ENCODE assay signal across 1 cellular context in genomic region chr20:46552460-46553420, GRCh38.
TF ChIP-seq lines count a peak whose summit lies in the region.

No MANE protein-coding gene starts in this region.

TF ChIP-seq in GM12878, 131 proteins besides CTCF, POLR2A, EP300 and RAD21 (continued from another document):
- TF ChIP-seq, protein P1, sequence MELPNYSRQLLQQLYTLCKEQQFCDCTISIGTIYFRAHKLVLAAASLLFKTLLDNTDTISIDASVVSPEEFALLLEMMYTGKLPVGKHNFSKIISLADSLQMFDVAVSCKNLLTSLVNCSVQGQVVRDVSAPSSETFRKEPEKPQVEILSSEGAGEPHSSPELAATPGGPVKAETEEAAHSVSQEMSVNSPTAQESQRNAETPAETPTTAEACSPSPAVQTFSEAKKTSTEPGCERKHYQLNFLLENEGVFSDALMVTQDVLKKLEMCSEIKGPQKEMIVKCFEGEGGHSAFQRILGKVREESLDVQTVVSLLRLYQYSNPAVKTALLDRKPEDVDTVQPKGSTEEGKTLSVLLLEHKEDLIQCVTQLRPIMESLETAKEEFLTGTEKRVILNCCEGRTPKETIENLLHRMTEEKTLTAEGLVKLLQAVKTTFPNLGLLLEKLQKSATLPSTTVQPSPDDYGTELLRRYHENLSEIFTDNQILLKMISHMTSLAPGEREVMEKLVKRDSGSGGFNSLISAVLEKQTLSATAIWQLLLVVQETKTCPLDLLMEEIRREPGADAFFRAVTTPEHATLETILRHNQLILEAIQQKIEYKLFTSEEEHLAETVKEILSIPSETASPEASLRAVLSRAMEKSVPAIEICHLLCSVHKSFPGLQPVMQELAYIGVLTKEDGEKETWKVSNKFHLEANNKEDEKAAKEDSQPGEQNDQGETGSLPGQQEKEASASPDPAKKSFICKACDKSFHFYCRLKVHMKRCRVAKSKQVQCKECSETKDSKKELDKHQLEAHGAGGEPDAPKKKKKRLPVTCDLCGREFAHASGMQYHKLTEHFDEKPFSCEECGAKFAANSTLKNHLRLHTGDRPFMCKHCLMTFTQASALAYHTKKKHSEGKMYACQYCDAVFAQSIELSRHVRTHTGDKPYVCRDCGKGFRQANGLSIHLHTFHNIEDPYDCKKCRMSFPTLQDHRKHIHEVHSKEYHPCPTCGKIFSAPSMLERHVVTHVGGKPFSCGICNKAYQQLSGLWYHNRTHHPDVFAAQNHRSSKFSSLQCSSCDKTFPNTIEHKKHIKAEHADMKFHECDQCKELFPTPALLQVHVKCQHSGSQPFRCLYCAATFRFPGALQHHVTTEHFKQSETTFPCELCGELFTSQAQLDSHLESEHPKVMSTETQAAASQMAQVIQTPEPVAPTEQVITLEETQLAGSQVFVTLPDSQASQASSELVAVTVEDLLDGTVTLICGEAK (IDR thresholded peaks at IDR 0.05; ENCODE audit: borderline replicate concordance): no peak
- peak; percentile 86 for TF ChIP-seq CREM (IDR thresholded peaks at IDR 0.05; ENCODE audit: low read depth)
- peak; percentile 91 for TF ChIP-seq FOXM1 (IDR thresholded peaks at IDR 0.05; ENCODE audit: low read depth, low read length)
- peak; percentile 71; the same call in 1 of the 2 replicates for TF ChIP-seq BCL11A (IDR thresholded peaks at IDR 0.05; ENCODE audit: low read depth, low read length)
- peak; percentile 38; the same call in 1 of the 2 replicates for TF ChIP-seq MTA2 (IDR thresholded peaks at IDR 0.05; ENCODE audit: low read depth)
- TF ChIP-seq SRF (IDR thresholded peaks at IDR 0.05; ENCODE audit: low read depth in 2 of 2, low read length in 2 of 2): peak; percentile 73 to 95
- TF ChIP-seq RCOR1 (conservative IDR thresholded peaks at IDR 0.05; ENCODE audit: low read depth, low read length): no peak
- peak; percentile 81 to 83; a peak in 2 of 4 replicates for TF ChIP-seq IKZF2 (IDR thresholded peaks at IDR 0.05)
- no peak for TF ChIP-seq KLF5 (IDR thresholded peaks at IDR 0.05; ENCODE audit: partially characterized antibody)
- no peak for TF ChIP-seq SUPT20H (IDR thresholded peaks at IDR 0.05; ENCODE audit: borderline replicate concordance, control insufficient read depth, low read depth, low read length)
- peak; percentile 97 for TF ChIP-seq CBFB (IDR thresholded peaks at IDR 0.05; ENCODE audit: low read depth)
- TF ChIP-seq IKZF1 (conservative IDR thresholded peaks at IDR 0.05): peak; percentile 89
- peak; percentile 56 for TF ChIP-seq RELA (IDR thresholded peaks at IDR 0.05; ENCODE audit: borderline replicate concordance, partially characterized antibody)
- peak; percentile 94 for TF ChIP-seq ELK1 (IDR thresholded peaks at IDR 0.05; ENCODE audit: low read depth, low read length)
- TF ChIP-seq CHD1 (IDR thresholded peaks at IDR 0.05; ENCODE audit: low read depth, low read length): no peak
- TF ChIP-seq NFXL1 (IDR thresholded peaks at IDR 0.05; ENCODE audit: borderline replicate concordance): no peak
- TF ChIP-seq ESRRA (IDR thresholded peaks at IDR 0.05; ENCODE audit: low read length): no peak
- peak; percentile 66 for TF ChIP-seq NR2F1 (conservative IDR thresholded peaks at IDR 0.05)
- TF ChIP-seq CREB1 (IDR thresholded peaks at IDR 0.05; ENCODE audit: low read depth): peak; percentile 61
- TF ChIP-seq TAF1 (IDR thresholded peaks at IDR 0.05; ENCODE audit: borderline replicate concordance, low read depth, low read length): peak; percentile 34; the same call in 1 of the 2 replicates
- no peak for TF ChIP-seq MYB (IDR thresholded peaks at IDR 0.05; ENCODE audit: borderline replicate concordance, low read depth, low read length)
- 0 out of 2 replicates have a peak, but pooled peaks have one; percentile 18 for TF ChIP-seq CHD2 (IDR thresholded peaks at IDR 0.05; ENCODE audit: borderline replicate concordance, low read depth, low read length)
- TF ChIP-seq CBX5 (IDR thresholded peaks at IDR 0.05; ENCODE audit: low read depth): no peak; the same call in 1 of the 2 replicates
- TF ChIP-seq YY1 (IDR thresholded peaks at IDR 0.05; ENCODE audit: low read depth, low read length): no peak
- TF ChIP-seq WRNIP1 (IDR thresholded peaks at IDR 0.05; ENCODE audit: borderline replicate concordance, low read depth, low read length): no peak
- peak; percentile 51; the same call in 1 of the 3 replicates for TF ChIP-seq POU2F2 (IDR thresholded peaks at IDR 0.05; ENCODE audit: borderline replicate concordance, low read depth, low read length)
- TF ChIP-seq POLR2AphosphoS2 (IDR thresholded peaks at IDR 0.05; ENCODE audit: low read depth, low read length): no peak
- no peak for TF ChIP-seq SREBF2 (IDR thresholded peaks at IDR 0.05; ENCODE audit: low read length)
- 0 out of 2 replicates have a peak, but pooled peaks have one; percentile 38 for TF ChIP-seq TCF12 (IDR thresholded peaks at IDR 0.05; ENCODE audit: low read depth, low read length)
- peak; percentile 51 for TF ChIP-seq JUNB (IDR thresholded peaks at IDR 0.05)
- peak; percentile 40; the same call in 1 of the 2 replicates for TF ChIP-seq ATF7 (IDR thresholded peaks at IDR 0.05; ENCODE audit: low read depth)
- TF ChIP-seq BHLHE40 (IDR thresholded peaks at IDR 0.05; ENCODE audit: borderline replicate concordance in 1 of 2, low read depth in 2 of 2, low read length in 1 of 2): 0 out of 4 replicates have a peak, but pooled peaks of 1 of the 2 experiments have one; percentile 21
- TF ChIP-seq, protein P2, sequence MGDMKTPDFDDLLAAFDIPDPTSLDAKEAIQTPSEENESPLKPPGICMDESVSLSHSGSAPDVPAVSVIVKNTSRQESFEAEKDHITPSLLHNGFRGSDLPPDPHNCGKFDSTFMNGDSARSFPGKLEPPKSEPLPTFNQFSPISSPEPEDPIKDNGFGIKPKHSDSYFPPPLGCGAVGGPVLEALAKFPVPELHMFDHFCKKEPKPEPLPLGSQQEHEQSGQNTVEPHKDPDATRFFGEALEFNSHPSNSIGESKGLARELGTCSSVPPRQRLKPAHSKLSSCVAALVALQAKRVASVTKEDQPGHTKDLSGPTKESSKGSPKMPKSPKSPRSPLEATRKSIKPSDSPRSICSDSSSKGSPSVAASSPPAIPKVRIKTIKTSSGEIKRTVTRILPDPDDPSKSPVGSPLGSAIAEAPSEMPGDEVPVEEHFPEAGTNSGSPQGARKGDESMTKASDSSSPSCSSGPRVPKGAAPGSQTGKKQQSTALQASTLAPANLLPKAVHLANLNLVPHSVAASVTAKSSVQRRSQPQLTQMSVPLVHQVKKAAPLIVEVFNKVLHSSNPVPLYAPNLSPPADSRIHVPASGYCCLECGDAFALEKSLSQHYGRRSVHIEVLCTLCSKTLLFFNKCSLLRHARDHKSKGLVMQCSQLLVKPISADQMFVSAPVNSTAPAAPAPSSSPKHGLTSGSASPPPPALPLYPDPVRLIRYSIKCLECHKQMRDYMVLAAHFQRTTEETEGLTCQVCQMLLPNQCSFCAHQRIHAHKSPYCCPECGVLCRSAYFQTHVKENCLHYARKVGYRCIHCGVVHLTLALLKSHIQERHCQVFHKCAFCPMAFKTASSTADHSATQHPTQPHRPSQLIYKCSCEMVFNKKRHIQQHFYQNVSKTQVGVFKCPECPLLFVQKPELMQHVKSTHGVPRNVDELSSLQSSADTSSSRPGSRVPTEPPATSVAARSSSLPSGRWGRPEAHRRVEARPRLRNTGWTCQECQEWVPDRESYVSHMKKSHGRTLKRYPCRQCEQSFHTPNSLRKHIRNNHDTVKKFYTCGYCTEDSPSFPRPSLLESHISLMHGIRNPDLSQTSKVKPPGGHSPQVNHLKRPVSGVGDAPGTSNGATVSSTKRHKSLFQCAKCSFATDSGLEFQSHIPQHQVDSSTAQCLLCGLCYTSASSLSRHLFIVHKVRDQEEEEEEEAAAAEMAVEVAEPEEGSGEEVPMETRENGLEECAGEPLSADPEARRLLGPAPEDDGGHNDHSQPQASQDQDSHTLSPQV (IDR thresholded peaks at IDR 0.05): no peak
- TF ChIP-seq BRCA1 (IDR thresholded peaks at IDR 0.05; ENCODE audit: low read depth, low read length): no peak
- 0 out of 2 replicates have a peak, but pooled peaks have one; percentile 24 for TF ChIP-seq NBN (IDR thresholded peaks at IDR 0.05)
- peak; percentile 49; the same call in 1 of the 2 replicates for TF ChIP-seq LARP7 (IDR thresholded peaks at IDR 0.05)
- peak; percentile 66 for TF ChIP-seq ATF2 (IDR thresholded peaks at IDR 0.05; ENCODE audit: low read length)
- TF ChIP-seq STAT1 (conservative IDR thresholded peaks at IDR 0.05): no peak
- no peak for TF ChIP-seq NR2C2 (IDR thresholded peaks at IDR 0.05; ENCODE audit: borderline replicate concordance, control insufficient read depth, insufficient read length, low read depth)
- TF ChIP-seq, protein P3, sequence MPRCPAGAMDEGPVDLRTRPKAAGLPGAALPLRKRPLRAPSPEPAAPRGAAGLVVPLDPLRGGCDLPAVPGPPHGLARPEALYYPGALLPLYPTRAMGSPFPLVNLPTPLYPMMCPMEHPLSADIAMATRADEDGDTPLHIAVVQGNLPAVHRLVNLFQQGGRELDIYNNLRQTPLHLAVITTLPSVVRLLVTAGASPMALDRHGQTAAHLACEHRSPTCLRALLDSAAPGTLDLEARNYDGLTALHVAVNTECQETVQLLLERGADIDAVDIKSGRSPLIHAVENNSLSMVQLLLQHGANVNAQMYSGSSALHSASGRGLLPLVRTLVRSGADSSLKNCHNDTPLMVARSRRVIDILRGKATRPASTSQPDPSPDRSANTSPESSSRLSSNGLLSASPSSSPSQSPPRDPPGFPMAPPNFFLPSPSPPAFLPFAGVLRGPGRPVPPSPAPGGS (IDR thresholded peaks at IDR 0.05; ENCODE audit: borderline replicate concordance, insufficient read depth, low read depth, low read length, poor library complexity, severe bottlenecking): peak; percentile 37
- peak; percentile 63; the same call in 1 of the 2 replicates for TF ChIP-seq DPF2 (IDR thresholded peaks at IDR 0.05)
- TF ChIP-seq SIX5 (IDR thresholded peaks at IDR 0.05; ENCODE audit: low read depth, low read length, severe bottlenecking): no peak
- TF ChIP-seq MEF2A (IDR thresholded peaks at IDR 0.05; ENCODE audit: insufficient read depth, low read depth, low read length): peak; percentile 100
- TF ChIP-seq SMAD1 (IDR thresholded peaks at IDR 0.05; ENCODE audit: low read depth, partially characterized antibody): no peak
- peak; percentile 52; the same call in 1 of the 2 replicates for TF ChIP-seq MTA3 (IDR thresholded peaks at IDR 0.05; ENCODE audit: borderline replicate concordance, low read length)
- TF ChIP-seq FOXK2 (IDR thresholded peaks at IDR 0.05): no peak
- no peak for TF ChIP-seq ZNF24 (IDR thresholded peaks at IDR 0.05)
- TF ChIP-seq, protein P4, sequence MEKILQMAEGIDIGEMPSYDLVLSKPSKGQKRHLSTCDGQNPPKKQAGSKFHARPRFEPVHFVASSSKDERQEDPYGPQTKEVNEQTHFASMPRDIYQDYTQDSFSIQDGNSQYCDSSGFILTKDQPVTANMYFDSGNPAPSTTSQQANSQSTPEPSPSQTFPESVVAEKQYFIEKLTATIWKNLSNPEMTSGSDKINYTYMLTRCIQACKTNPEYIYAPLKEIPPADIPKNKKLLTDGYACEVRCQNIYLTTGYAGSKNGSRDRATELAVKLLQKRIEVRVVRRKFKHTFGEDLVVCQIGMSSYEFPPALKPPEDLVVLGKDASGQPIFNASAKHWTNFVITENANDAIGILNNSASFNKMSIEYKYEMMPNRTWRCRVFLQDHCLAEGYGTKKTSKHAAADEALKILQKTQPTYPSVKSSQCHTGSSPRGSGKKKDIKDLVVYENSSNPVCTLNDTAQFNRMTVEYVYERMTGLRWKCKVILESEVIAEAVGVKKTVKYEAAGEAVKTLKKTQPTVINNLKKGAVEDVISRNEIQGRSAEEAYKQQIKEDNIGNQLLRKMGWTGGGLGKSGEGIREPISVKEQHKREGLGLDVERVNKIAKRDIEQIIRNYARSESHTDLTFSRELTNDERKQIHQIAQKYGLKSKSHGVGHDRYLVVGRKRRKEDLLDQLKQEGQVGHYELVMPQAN (conservative IDR thresholded peaks at IDR 0.05): no peak
